ENCODE assay signal across 1 cellular context in the genomic region with DNA sequence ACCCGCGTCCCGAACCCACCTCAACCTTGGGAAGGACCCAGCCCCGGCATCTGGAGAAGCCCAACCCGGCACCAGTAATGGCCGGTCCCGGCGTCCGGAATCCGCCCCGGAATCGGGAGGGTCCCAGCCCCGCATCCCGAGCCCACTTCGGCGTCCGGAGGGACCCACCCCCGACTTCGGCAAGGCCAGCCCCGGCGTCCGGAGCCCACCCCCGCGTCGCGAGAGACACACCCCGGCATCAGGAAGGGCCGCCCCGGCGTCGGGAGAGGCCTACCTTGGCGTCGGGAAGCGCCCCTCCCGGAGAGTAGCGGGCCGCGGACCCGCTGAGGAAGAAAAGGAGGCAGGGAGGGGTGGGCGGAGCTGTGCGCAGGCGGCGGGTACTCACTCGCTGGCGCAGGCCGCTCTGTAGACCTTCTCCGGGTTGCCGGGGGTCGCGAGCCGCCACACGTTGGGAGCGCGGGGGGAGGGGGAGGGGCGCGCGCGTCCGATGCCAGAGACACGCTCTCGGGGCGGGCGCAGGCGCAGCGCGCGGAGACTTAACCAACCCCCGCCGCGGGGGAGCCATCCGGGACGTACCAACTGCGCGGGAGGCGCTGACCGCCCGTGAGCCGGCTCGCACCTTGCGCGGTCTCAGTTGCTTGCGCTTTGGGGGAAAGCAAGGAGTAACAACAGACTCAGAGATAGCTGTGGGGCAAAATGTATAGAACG.
A peak's percentile ranks its signal among the peaks of the same experiment; 100 is the strongest.
TF ChIP-seq lines count a peak whose summit lies in the region.

A gene (minus strand): TSS at position 515 of the 708 bp plus-strand sequence. CDS start 24,164 bp downstream, outside the sequence.

TF ChIP-seq in WTC11, 78 proteins besides CTCF, POLR2A, EP300 and RAD21 (continued from another document and continues in another):
- TF ChIP-seq, protein P1, sequence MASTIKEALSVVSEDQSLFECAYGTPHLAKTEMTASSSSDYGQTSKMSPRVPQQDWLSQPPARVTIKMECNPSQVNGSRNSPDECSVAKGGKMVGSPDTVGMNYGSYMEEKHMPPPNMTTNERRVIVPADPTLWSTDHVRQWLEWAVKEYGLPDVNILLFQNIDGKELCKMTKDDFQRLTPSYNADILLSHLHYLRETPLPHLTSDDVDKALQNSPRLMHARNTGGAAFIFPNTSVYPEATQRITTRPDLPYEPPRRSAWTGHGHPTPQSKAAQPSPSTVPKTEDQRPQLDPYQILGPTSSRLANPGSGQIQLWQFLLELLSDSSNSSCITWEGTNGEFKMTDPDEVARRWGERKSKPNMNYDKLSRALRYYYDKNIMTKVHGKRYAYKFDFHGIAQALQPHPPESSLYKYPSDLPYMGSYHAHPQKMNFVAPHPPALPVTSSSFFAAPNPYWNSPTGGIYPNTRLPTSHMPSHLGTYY (CRISPR knock-in tag; IDR thresholded peaks at IDR 0.05): no peak
- TF ChIP-seq SP1 (CRISPR knock-in tag; conservative IDR thresholded peaks at IDR 0.05) (peak; percentile 66; the same call in 1 of the 2 replicates), ETV6 (CRISPR knock-in tag; IDR thresholded peaks at IDR 0.05) (0 out of 2 replicates have a peak, but pooled peaks have one; percentile 78), ZNF121 (CRISPR knock-in tag; IDR thresholded peaks at IDR 0.05) (no peak), CREB1 (CRISPR knock-in tag; IDR thresholded peaks at IDR 0.05) (no peak), HMGA2 (CRISPR knock-in tag; IDR thresholded peaks at IDR 0.05) (no peak), SMAD4 (CRISPR knock-in tag; IDR thresholded peaks at IDR 0.05) (no peak), FOXJ3 (CRISPR knock-in tag; IDR thresholded peaks at IDR 0.05; ENCODE audit: borderline replicate concordance) (no peak), JAZF1 (CRISPR knock-in tag; IDR thresholded peaks at IDR 0.05) (no peak), NR2C2 (CRISPR knock-in tag; IDR thresholded peaks at IDR 0.05) (no peak), IRF2 (CRISPR knock-in tag; IDR thresholded peaks at IDR 0.05; ENCODE audit: borderline replicate concordance, low read depth) (no peak), RELA (CRISPR knock-in tag; IDR thresholded peaks at IDR 0.05; ENCODE audit: borderline replicate concordance) (no peak), NR1H2 (CRISPR knock-in tag; IDR thresholded peaks at IDR 0.05) (no peak), SMAD3 (CRISPR knock-in tag; IDR thresholded peaks at IDR 0.05; ENCODE audit: borderline replicate concordance) (no peak), TCF7 (CRISPR knock-in tag; IDR thresholded peaks at IDR 0.05; ENCODE audit: low read depth) (0 out of 2 replicates have a peak, but pooled peaks have one; percentile 20), ZNF423 (CRISPR knock-in tag; IDR thresholded peaks at IDR 0.05) (no peak), ESRRA (CRISPR knock-in tag; IDR thresholded peaks at IDR 0.05; ENCODE audit: borderline replicate concordance) (no peak), NFYB (CRISPR knock-in tag; conservative IDR thresholded peaks at IDR 0.05; ENCODE audit: low read depth) (no peak), CBFB (CRISPR knock-in tag; IDR thresholded peaks at IDR 0.05; ENCODE audit: low read depth) (no peak), MYBL2 (CRISPR knock-in tag; IDR thresholded peaks at IDR 0.05) (peak; percentile 81; the same call in 1 of the 2 replicates), GABPB1 (CRISPR knock-in tag; IDR thresholded peaks at IDR 0.05) (0 out of 2 replicates have a peak, but pooled peaks have one; percentile 47), KAT7 (CRISPR knock-in tag; IDR thresholded peaks at IDR 0.05; ENCODE audit: borderline replicate concordance) (peak; percentile 84), ZNF396 (CRISPR knock-in tag; IDR thresholded peaks at IDR 0.05; ENCODE audit: borderline replicate concordance) (no peak), GRHL2 (CRISPR knock-in tag; IDR thresholded peaks at IDR 0.05; ENCODE audit: insufficient replicate concordance, severe bottlenecking) (no peak), ELF4 (CRISPR knock-in tag; IDR thresholded peaks at IDR 0.05; ENCODE audit: low read depth) (no peak)
- TF ChIP-seq, protein P2, sequence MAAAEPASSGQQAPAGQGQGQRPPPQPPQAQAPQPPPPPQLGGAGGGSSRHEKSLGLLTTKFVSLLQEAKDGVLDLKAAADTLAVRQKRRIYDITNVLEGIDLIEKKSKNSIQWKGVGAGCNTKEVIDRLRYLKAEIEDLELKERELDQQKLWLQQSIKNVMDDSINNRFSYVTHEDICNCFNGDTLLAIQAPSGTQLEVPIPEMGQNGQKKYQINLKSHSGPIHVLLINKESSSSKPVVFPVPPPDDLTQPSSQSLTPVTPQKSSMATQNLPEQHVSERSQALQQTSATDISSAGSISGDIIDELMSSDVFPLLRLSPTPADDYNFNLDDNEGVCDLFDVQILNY (CRISPR knock-in tag; IDR thresholded peaks at IDR 0.05): peak; percentile 92
- TF ChIP-seq, protein P3, sequence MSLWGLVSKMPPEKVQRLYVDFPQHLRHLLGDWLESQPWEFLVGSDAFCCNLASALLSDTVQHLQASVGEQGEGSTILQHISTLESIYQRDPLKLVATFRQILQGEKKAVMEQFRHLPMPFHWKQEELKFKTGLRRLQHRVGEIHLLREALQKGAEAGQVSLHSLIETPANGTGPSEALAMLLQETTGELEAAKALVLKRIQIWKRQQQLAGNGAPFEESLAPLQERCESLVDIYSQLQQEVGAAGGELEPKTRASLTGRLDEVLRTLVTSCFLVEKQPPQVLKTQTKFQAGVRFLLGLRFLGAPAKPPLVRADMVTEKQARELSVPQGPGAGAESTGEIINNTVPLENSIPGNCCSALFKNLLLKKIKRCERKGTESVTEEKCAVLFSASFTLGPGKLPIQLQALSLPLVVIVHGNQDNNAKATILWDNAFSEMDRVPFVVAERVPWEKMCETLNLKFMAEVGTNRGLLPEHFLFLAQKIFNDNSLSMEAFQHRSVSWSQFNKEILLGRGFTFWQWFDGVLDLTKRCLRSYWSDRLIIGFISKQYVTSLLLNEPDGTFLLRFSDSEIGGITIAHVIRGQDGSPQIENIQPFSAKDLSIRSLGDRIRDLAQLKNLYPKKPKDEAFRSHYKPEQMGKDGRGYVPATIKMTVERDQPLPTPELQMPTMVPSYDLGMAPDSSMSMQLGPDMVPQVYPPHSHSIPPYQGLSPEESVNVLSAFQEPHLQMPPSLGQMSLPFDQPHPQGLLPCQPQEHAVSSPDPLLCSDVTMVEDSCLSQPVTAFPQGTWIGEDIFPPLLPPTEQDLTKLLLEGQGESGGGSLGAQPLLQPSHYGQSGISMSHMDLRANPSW (CRISPR knock-in tag; conservative IDR thresholded peaks at IDR 0.05; ENCODE audit: low read depth): 0 out of 2 replicates have a peak, but pooled peaks have one; percentile 82
- TF ChIP-seq, protein P4, sequence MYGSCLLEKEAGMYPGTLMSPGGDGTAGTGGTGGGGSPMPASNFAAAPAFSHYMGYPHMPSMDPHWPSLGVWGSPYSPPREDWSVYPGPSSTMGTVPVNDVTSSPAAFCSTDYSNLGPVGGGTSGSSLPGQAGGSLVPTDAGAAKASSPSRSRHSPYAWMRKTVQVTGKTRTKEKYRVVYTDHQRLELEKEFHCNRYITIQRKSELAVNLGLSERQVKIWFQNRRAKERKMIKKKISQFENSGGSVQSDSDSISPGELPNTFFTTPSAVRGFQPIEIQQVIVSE (CRISPR knock-in tag; IDR thresholded peaks at IDR 0.05; ENCODE audit: borderline replicate concordance): no peak
- TF ChIP-seq, protein P5, sequence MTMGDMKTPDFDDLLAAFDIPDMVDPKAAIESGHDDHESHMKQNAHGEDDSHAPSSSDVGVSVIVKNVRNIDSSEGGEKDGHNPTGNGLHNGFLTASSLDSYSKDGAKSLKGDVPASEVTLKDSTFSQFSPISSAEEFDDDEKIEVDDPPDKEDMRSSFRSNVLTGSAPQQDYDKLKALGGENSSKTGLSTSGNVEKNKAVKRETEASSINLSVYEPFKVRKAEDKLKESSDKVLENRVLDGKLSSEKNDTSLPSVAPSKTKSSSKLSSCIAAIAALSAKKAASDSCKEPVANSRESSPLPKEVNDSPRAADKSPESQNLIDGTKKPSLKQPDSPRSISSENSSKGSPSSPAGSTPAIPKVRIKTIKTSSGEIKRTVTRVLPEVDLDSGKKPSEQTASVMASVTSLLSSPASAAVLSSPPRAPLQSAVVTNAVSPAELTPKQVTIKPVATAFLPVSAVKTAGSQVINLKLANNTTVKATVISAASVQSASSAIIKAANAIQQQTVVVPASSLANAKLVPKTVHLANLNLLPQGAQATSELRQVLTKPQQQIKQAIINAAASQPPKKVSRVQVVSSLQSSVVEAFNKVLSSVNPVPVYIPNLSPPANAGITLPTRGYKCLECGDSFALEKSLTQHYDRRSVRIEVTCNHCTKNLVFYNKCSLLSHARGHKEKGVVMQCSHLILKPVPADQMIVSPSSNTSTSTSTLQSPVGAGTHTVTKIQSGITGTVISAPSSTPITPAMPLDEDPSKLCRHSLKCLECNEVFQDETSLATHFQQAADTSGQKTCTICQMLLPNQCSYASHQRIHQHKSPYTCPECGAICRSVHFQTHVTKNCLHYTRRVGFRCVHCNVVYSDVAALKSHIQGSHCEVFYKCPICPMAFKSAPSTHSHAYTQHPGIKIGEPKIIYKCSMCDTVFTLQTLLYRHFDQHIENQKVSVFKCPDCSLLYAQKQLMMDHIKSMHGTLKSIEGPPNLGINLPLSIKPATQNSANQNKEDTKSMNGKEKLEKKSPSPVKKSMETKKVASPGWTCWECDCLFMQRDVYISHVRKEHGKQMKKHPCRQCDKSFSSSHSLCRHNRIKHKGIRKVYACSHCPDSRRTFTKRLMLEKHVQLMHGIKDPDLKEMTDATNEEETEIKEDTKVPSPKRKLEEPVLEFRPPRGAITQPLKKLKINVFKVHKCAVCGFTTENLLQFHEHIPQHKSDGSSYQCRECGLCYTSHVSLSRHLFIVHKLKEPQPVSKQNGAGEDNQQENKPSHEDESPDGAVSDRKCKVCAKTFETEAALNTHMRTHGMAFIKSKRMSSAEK (CRISPR knock-in tag; IDR thresholded peaks at IDR 0.05; ENCODE audit: borderline replicate concordance): no peak
- TF ChIP-seq, protein P6, sequence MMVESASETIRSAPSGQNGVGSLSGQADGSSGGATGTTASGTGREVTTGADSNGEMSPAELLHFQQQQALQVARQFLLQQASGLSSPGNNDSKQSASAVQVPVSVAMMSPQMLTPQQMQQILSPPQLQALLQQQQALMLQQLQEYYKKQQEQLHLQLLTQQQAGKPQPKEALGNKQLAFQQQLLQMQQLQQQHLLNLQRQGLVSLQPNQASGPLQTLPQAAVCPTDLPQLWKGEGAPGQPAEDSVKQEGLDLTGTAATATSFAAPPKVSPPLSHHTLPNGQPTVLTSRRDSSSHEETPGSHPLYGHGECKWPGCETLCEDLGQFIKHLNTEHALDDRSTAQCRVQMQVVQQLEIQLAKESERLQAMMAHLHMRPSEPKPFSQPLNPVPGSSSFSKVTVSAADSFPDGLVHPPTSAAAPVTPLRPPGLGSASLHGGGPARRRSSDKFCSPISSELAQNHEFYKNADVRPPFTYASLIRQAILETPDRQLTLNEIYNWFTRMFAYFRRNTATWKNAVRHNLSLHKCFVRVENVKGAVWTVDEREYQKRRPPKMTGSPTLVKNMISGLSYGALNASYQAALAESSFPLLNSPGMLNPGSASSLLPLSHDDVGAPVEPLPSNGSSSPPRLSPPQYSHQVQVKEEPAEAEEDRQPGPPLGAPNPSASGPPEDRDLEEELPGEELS (CRISPR knock-in tag; IDR thresholded peaks at IDR 0.05): no peak; the same call in 1 of the 2 replicates
- TF ChIP-seq, protein P7, sequence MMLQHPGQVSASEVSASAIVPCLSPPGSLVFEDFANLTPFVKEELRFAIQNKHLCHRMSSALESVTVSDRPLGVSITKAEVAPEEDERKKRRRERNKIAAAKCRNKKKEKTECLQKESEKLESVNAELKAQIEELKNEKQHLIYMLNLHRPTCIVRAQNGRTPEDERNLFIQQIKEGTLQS (CRISPR knock-in tag; conservative IDR thresholded peaks at IDR 0.05): no peak
- TF ChIP-seq, protein P8, sequence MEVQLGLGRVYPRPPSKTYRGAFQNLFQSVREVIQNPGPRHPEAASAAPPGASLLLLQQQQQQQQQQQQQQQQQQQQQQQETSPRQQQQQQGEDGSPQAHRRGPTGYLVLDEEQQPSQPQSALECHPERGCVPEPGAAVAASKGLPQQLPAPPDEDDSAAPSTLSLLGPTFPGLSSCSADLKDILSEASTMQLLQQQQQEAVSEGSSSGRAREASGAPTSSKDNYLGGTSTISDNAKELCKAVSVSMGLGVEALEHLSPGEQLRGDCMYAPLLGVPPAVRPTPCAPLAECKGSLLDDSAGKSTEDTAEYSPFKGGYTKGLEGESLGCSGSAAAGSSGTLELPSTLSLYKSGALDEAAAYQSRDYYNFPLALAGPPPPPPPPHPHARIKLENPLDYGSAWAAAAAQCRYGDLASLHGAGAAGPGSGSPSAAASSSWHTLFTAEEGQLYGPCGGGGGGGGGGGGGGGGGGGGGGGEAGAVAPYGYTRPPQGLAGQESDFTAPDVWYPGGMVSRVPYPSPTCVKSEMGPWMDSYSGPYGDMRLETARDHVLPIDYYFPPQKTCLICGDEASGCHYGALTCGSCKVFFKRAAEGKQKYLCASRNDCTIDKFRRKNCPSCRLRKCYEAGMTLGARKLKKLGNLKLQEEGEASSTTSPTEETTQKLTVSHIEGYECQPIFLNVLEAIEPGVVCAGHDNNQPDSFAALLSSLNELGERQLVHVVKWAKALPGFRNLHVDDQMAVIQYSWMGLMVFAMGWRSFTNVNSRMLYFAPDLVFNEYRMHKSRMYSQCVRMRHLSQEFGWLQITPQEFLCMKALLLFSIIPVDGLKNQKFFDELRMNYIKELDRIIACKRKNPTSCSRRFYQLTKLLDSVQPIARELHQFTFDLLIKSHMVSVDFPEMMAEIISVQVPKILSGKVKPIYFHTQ (CRISPR knock-in tag; IDR thresholded peaks at IDR 0.05): no peak
- TF ChIP-seq, protein P9, sequence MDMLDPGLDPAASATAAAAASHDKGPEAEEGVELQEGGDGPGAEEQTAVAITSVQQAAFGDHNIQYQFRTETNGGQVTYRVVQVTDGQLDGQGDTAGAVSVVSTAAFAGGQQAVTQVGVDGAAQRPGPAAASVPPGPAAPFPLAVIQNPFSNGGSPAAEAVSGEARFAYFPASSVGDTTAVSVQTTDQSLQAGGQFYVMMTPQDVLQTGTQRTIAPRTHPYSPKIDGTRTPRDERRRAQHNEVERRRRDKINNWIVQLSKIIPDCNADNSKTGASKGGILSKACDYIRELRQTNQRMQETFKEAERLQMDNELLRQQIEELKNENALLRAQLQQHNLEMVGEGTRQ (CRISPR knock-in tag; IDR thresholded peaks at IDR 0.05): no peak
